ENCODE assay signal across 25 cellular contexts in the genomic region with DNA sequence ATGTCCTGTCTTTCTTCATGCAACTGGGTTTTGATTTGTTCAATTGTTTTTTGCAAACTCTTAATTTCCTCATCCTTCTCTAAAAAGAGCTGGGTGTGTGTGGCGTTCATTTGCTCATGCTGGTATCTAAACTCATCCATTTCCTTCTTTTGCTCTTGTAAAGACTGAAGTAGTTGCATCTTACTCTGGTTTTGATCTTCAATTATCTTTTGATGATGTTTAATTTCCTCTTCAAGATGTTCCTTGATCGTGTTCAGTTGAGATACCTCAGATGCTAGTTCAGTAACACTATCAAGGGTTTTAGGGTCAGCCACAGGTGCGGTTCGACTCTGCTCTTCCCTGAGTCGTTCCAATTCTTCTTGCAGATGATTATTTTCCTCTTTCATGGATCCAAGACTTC. TPM values are rescaled to one million over a fixed set of nuclear protein-coding genes. Genes with fewer than 3 reads are reported as not detected.
DNase-seq lines count a peak whose midpoint lies in the region; ATAC-seq, FAIRE-seq and TF ChIP-seq lines count a peak whose summit lies in the region.
"Had no signal": no experiment of that assay in that cellular context is flagged by ENCODE, and none has a peak within 500 bp of the region (broad histone marks: within the 10 kb centered on the region; RNA-seq: fewer than 3 reads in every experiment).

No MANE protein-coding gene starts in this region.

- no peak for DNase-seq in activated naive CD4-positive, alpha-beta T cell treated with anti-CD3 and anti-CD28 coated beads for 36 hours
- DNase-seq in activated naive CD4-positive, alpha-beta T cell treated with anti-CD3 and anti-CD28 coated beads, Interleukin-2, amount 10 ng/mL, durations not matched to agents 7 days and 5 days, result no peak
- DNase-seq in CD8-positive, alpha-beta T cell, result no peak
- DNase-seq in activated CD4-positive, alpha-beta memory T cell treated with anti-CD3 and anti-CD28 coated beads for 36 hours, result no peak
- DNase-seq in keratinocyte (ENCODE audit: low read depth, low spot score), result no peak
- DNase-seq: activated CD4-positive, alpha-beta T cell treated with anti-CD3 and anti-CD28 coated beads for 48 hours; activated effector memory CD4-positive, alpha-beta T cell treated with anti-CD3 and anti-CD28 coated beads, Interleukin-2, amount 50 U/mL, for 16 hours; body of pancreas; foreskin melanocyte; HCEC 1CT; heart left ventricle; islet precursor cell; left ventricle myocardium inferior; posterior cingulate gyrus; right cardiac atrium; SHP77 treated with DMSO at 0.1 percent for 48 hours; spleen; stimulated activated CD8-positive, alpha-beta memory T cell treated with anti-CD3 and anti-CD28 coated beads, Interleukin-4, amount 100 ng/mL, for 48 hours; T-helper 9 cell; transverse colon had no signal

- H3K36me3 ChIP-seq in CD8-positive, alpha-beta T cell (ENCODE audit: insufficient read depth, low read length), result peaks cover 12% of the 10 kb centered on the region
- peaks cover 0 to 7% of the 10 kb centered on the region in 2 experiments for H3K36me3 ChIP-seq in keratinocyte (ENCODE audit: control insufficient read depth in 2 of 2, extremely low read depth in 1 of 2, insufficient read depth in 2 of 2, low read length in 2 of 2)

- H3K9me3 ChIP-seq in CD8-positive, alpha-beta T cell (ENCODE audit: low read length), result no peaks in the 10 kb centered on the region
- H3K9me3 ChIP-seq in keratinocyte (ENCODE audit: control insufficient read depth, low read depth, low read length), result no peaks in the 10 kb centered on the region
- H3K9me3 ChIP-seq: BLaER1 treated with 17β-estradiol and CSF1 and Interleukin-3, amounts not matched to agents 10 nM and 100 nM; body of pancreas; heart left ventricle; left ventricle myocardium inferior; spleen; transverse colon had no signal

- no peak overlapping the region for H2AFZ ChIP-seq in keratinocyte (ENCODE audit: control insufficient read depth, low read length)

- ATAC-seq in CD8-positive, alpha-beta T cell, result peak; percentile 67
- no peak for ATAC-seq in HG03095 (IDR thresholded peaks at IDR 0.05; ENCODE audit: unreplicated experiment)
- ATAC-seq in HG02973 (IDR thresholded peaks at IDR 0.05; ENCODE audit: unreplicated experiment), result no peak
- ATAC-seq: body of pancreas, heart left ventricle, right cardiac atrium had no signal

- H3K27me3 Mint-ChIP-seq in activated naive CD4-positive, alpha-beta T cell treated with anti-CD3 and anti-CD28 coated beads for 36 hours (ENCODE audit: low read depth), result no peaks in the 10 kb centered on the region
- no peaks in the 10 kb centered on the region for H3K27me3 Mint-ChIP-seq in activated naive CD4-positive, alpha-beta T cell treated with anti-CD3 and anti-CD28 coated beads, Interleukin-2, amount 10 ng/mL, durations not matched to agents 7 days and 5 days
- no peaks in the 10 kb centered on the region for H3K27me3 Mint-ChIP-seq in CD8-positive, alpha-beta T cell (ENCODE audit: low read depth)
- H3K27me3 Mint-ChIP-seq in activated CD4-positive, alpha-beta memory T cell treated with anti-CD3 and anti-CD28 coated beads for 36 hours, result no peaks in the 10 kb centered on the region

- H4K20me1 ChIP-seq in keratinocyte (ENCODE audit: control insufficient read depth, extremely low read depth, insufficient read depth, low read length), result no peaks in the 10 kb centered on the region

- peaks cover 30% of the 10 kb centered on the region for H3K36me3 Mint-ChIP-seq in activated naive CD4-positive, alpha-beta T cell treated with anti-CD3 and anti-CD28 coated beads for 36 hours (ENCODE audit: low read depth)
- peaks cover 53% of the 10 kb centered on the region for H3K36me3 Mint-ChIP-seq in activated naive CD4-positive, alpha-beta T cell treated with anti-CD3 and anti-CD28 coated beads, Interleukin-2, amount 10 ng/mL, durations not matched to agents 7 days and 5 days
- peaks cover 41% of the 10 kb centered on the region for H3K36me3 Mint-ChIP-seq in CD8-positive, alpha-beta T cell
- peaks cover 39% of the 10 kb centered on the region for H3K36me3 Mint-ChIP-seq in activated CD4-positive, alpha-beta memory T cell treated with anti-CD3 and anti-CD28 coated beads for 36 hours

- CTCF ChIA-PET in activated naive CD4-positive, alpha-beta T cell treated with anti-CD3 and anti-CD28 coated beads for 36 hours (lab: Charles Lee), result interaction anchor here (2.3 kb wide), 1 partner anchor 8 kb away, joined by 17 read pairs; no protein-coding TSS in a partner anchor
- CTCF ChIA-PET in activated naive CD4-positive, alpha-beta T cell treated with anti-CD3 and anti-CD28 coated beads, Interleukin-2, amount 10 ng/mL, durations not matched to agents 7 days and 5 days (lab: Charles Lee), result interaction anchor here (0.9 to 2.5 kb wide), 3 partner anchors 8 to 102 kb away, joined by 3 to 7 read pairs (median 4); partner anchors contain the start of gene ATXN3
- CTCF ChIA-PET in CD8-positive, alpha-beta T cell (lab: Charles Lee), result interaction anchor here (1.3 to 2.6 kb wide), 3 partner anchors 8 to 35 kb away, joined by 3 to 17 read pairs (median 3); partner anchors contain the start of gene TRIP11
- CTCF ChIA-PET in activated CD4-positive, alpha-beta memory T cell treated with anti-CD3 and anti-CD28 coated beads for 36 hours (lab: Charles Lee), result interaction anchor here (1.1 to 2.3 kb wide), 5 partner anchors 8 to 101 kb away, joined by 3 to 9 read pairs (median 7); partner anchors contain the start of genes ATXN3 and TRIP11

- dilution Hi-C loops in keratinocyte (cut with MboI; ENCODE audit: extremely low pct_ligation_motif_present, low sequenced_read_pairs), result no loop called here

- no peaks in the 10 kb centered on the region for H3K79me2 ChIP-seq in keratinocyte (ENCODE audit: control insufficient read depth, insufficient read depth, low read length)

- H3K27ac Mint-ChIP-seq in activated naive CD4-positive, alpha-beta T cell treated with anti-CD3 and anti-CD28 coated beads for 36 hours, result peak overlapping the region; percentile 28
- no peak overlapping the region for H3K27ac Mint-ChIP-seq in activated naive CD4-positive, alpha-beta T cell treated with anti-CD3 and anti-CD28 coated beads, Interleukin-2, amount 10 ng/mL, durations not matched to agents 7 days and 5 days
- H3K27ac Mint-ChIP-seq in CD8-positive, alpha-beta T cell, result peak overlapping the region; percentile 88
- H3K27ac Mint-ChIP-seq in activated CD4-positive, alpha-beta memory T cell treated with anti-CD3 and anti-CD28 coated beads for 36 hours, result peak overlapping the region; percentile 36

- TF ChIP-seq CTCF in CD8-positive, alpha-beta T cell (IDR thresholded peaks at IDR 0.05), result no peak
- no peak for TF ChIP-seq CTCF in keratinocyte (optimal IDR thresholded peaks at IDR 0.05 in 1 of 3, IDR thresholded peaks at IDR 0.05 in 1 of 3, conservative IDR thresholded peaks at IDR 0.05 in 1 of 3; ENCODE audit: extremely low read depth in 1 of 3, insufficient read depth in 2 of 3, low read length in 3 of 3)

- H3K4me3 ChIP-seq in CD8-positive, alpha-beta T cell (ENCODE audit: low read depth, low read length), result no peak overlapping the region
- no peak overlapping the region for H3K4me3 ChIP-seq in keratinocyte (ENCODE audit: control insufficient read depth in 2 of 3, extremely low read depth in 1 of 3, insufficient read depth in 2 of 3, low read depth in 1 of 3, low read length in 3 of 3)
- H3K4me3 ChIP-seq: BLaER1 treated with 17β-estradiol and CSF1 and Interleukin-3, amounts not matched to agents 10 nM and 100 nM; body of pancreas; heart left ventricle; left ventricle myocardium inferior; spleen; transverse colon had no signal

- no peak overlapping the region for H3K4me2 ChIP-seq in keratinocyte (ENCODE audit: control insufficient read depth, extremely low read depth, insufficient read depth, low read depth, low read length)
- H3K4me2 ChIP-seq: BLaER1 treated with 17β-estradiol and CSF1 and Interleukin-3, amounts not matched to agents 10 nM and 100 nM had no signal

- peak overlapping the region; percentile 27 for H3K4me3 Mint-ChIP-seq in activated naive CD4-positive, alpha-beta T cell treated with anti-CD3 and anti-CD28 coated beads for 36 hours
- no peak overlapping the region for H3K4me3 Mint-ChIP-seq in activated naive CD4-positive, alpha-beta T cell treated with anti-CD3 and anti-CD28 coated beads, Interleukin-2, amount 10 ng/mL, durations not matched to agents 7 days and 5 days
- H3K4me3 Mint-ChIP-seq in CD8-positive, alpha-beta T cell, result peak overlapping the region; percentile 56
- H3K4me3 Mint-ChIP-seq in activated CD4-positive, alpha-beta memory T cell treated with anti-CD3 and anti-CD28 coated beads for 36 hours, result peak overlapping the region; percentile 15

- no peak overlapping the region for H3K9ac ChIP-seq in keratinocyte (ENCODE audit: control insufficient read depth, extremely low read depth, insufficient read depth, low read length)
- H3K9ac ChIP-seq: BLaER1 treated with 17β-estradiol and CSF1 and Interleukin-3, amounts not matched to agents 10 nM and 100 nM had no signal

- no peaks in the 10 kb centered on the region for H3K27me3 ChIP-seq in CD8-positive, alpha-beta T cell (ENCODE audit: insufficient read depth, low read length)
- H3K27me3 ChIP-seq in keratinocyte (ENCODE audit: control insufficient read depth, extremely low read depth, insufficient read depth, low read length), result no peaks in the 10 kb centered on the region
- H3K27me3 ChIP-seq: BLaER1 treated with 17β-estradiol and CSF1 and Interleukin-3, amounts not matched to agents 10 nM and 100 nM; body of pancreas; heart left ventricle; spleen; transverse colon had no signal

- peak overlapping the region; percentile 1 for H3K27ac ChIP-seq in CD8-positive, alpha-beta T cell (ENCODE audit: low read depth, low read length)
- no peak overlapping the region for H3K27ac ChIP-seq in keratinocyte (ENCODE audit: control insufficient read depth, insufficient read depth, low read length)
- H3K27ac ChIP-seq: BLaER1 treated with 17β-estradiol and CSF1 and Interleukin-3, amounts not matched to agents 10 nM and 100 nM; body of pancreas; heart left ventricle; left ventricle myocardium inferior; spleen; transverse colon had no signal

- peak; percentile 26 for FAIRE-seq in keratinocyte (lab: Jason Lieb, UNC)
- FAIRE-seq: endometrium, RCC 7860 had no signal

- POLR2A ChIA-PET in CD8-positive, alpha-beta T cell (lab: Charles Lee), result interaction anchor here (1.3 to 2.6 kb wide), 2 partner anchors 8 to 35 kb away, joined by 6 to 12 read pairs; partner anchors contain the start of gene TRIP11
- POLR2A ChIA-PET in activated CD4-positive, alpha-beta memory T cell treated with anti-CD3 and anti-CD28 coated beads for 36 hours (lab: Charles Lee), result interaction anchor here (1.3 kb wide), 1 partner anchor 8 kb away, joined by 4 read pairs; no protein-coding TSS in a partner anchor

- peaks cover 38% of the 10 kb centered on the region for H3K4me1 ChIP-seq in CD8-positive, alpha-beta T cell (ENCODE audit: insufficient read depth, low read length)
- H3K4me1 ChIP-seq in keratinocyte (ENCODE audit: control insufficient read depth, extremely low read depth, insufficient read depth, low read length), result peaks cover 8% of the 10 kb centered on the region
- H3K4me1 ChIP-seq: BLaER1 treated with 17β-estradiol and CSF1 and Interleukin-3, amounts not matched to agents 10 nM and 100 nM; body of pancreas; left ventricle myocardium inferior; transverse colon had no signal

- intact Hi-C loops in activated naive CD4-positive, alpha-beta T cell treated with anti-CD3 and anti-CD28 coated beads for 36 hours (cut with micrococcal nuclease), result loop anchor here (10.0 kb wide), 1 partner anchor 510 kb away; no protein-coding TSS in a partner anchor
- intact Hi-C loops in CD8-positive, alpha-beta T cell (cut with DNase I, micrococcal nuclease), result no loop called here
- intact Hi-C loops in activated CD4-positive, alpha-beta memory T cell treated with anti-CD3 and anti-CD28 coated beads for 36 hours (cut with micrococcal nuclease), result no loop called here

- H3K9me3 Mint-ChIP-seq in activated naive CD4-positive, alpha-beta T cell treated with anti-CD3 and anti-CD28 coated beads for 36 hours, result no peaks in the 10 kb centered on the region
- no peaks in the 10 kb centered on the region for H3K9me3 Mint-ChIP-seq in activated naive CD4-positive, alpha-beta T cell treated with anti-CD3 and anti-CD28 coated beads, Interleukin-2, amount 10 ng/mL, durations not matched to agents 7 days and 5 days
- no peaks in the 10 kb centered on the region for H3K9me3 Mint-ChIP-seq in CD8-positive, alpha-beta T cell
- no peaks in the 10 kb centered on the region for H3K9me3 Mint-ChIP-seq in activated CD4-positive, alpha-beta memory T cell treated with anti-CD3 and anti-CD28 coated beads for 36 hours

- H3K9me1 ChIP-seq in keratinocyte (ENCODE audit: control insufficient read depth, extremely low read depth, insufficient read depth, low read length), result no peaks in the 10 kb centered on the region

- peaks cover 39% of the 10 kb centered on the region for H3K4me1 Mint-ChIP-seq in activated naive CD4-positive, alpha-beta T cell treated with anti-CD3 and anti-CD28 coated beads for 36 hours (ENCODE audit: low read depth)
- H3K4me1 Mint-ChIP-seq in activated naive CD4-positive, alpha-beta T cell treated with anti-CD3 and anti-CD28 coated beads, Interleukin-2, amount 10 ng/mL, durations not matched to agents 7 days and 5 days, result peaks cover 28% of the 10 kb centered on the region
- H3K4me1 Mint-ChIP-seq in CD8-positive, alpha-beta T cell (ENCODE audit: low read depth), result peaks cover 40% of the 10 kb centered on the region
- H3K4me1 Mint-ChIP-seq in activated CD4-positive, alpha-beta memory T cell treated with anti-CD3 and anti-CD28 coated beads for 36 hours (ENCODE audit: low read depth), result peaks cover 38% of the 10 kb centered on the region

RNA-seq across cellular contexts. Expression of gene TRIP11, which starts 34.8 kb away (rescaled TPM):
- total RNA-seq in activated naive CD4-positive, alpha-beta T cell treated with anti-CD3 and anti-CD28 coated beads for 36 hours, result 10 to 100 TPM; 22.7 to 26.1 TPM
- total RNA-seq in CD8-positive, alpha-beta T cell, result 10 to 100 TPM; 25.3 to 26.5 TPM
- 10 to 100 TPM; 35.9 to 37.0 TPM for total RNA-seq in activated CD4-positive, alpha-beta memory T cell treated with anti-CD3 and anti-CD28 coated beads for 36 hours
- polyA plus RNA-seq in keratinocyte, result 15.9 to 25.3 TPM (median 20.7 TPM) in 3 replicates
- polyA plus RNA-seq in keratinocyte (2011; ENCODE audit: low read depth), result 57.6 TPM
- 5.7 and 16.6 TPM in 2 replicates for polyA plus RNA-seq in keratinocyte (2011; cell fraction: cytosol; rRNA removed)
- polyA plus RNA-seq in keratinocyte (2011; cell fraction: nucleus; rRNA removed), result 21.8 and 24.7 TPM in 2 replicates
- polyA plus RNA-seq in keratinocyte (2012; ENCODE audit: low replicate concordance), result 15.1 and 20.6 TPM in 2 replicates
- polyA minus RNA-seq in keratinocyte, result 48.1 to 68.1 TPM (median 67.7 TPM) in 3 replicates
- 20.0 TPM for polyA minus RNA-seq in keratinocyte (2011; cell fraction: cytosol; rRNA and poly(A)+ RNA removed)
- polyA minus RNA-seq in keratinocyte (2011; cell fraction: nucleus; rRNA and poly(A)+ RNA removed), result 32.7 and 73.4 TPM in 2 replicates

RNA-seq across cellular contexts. Expression of gene FBLN5, which starts 57.5 kb away (rescaled TPM):
- 1 to 10 TPM; 1.2 to 1.6 TPM for total RNA-seq in activated naive CD4-positive, alpha-beta T cell treated with anti-CD3 and anti-CD28 coated beads for 36 hours
- total RNA-seq in CD8-positive, alpha-beta T cell, result 1 to 10 TPM; 1.4 TPM
- 1 to 10 TPM; 1.9 TPM for total RNA-seq in activated CD4-positive, alpha-beta memory T cell treated with anti-CD3 and anti-CD28 coated beads for 36 hours
- 0.10 to 0.31 TPM (median 0.27 TPM) in 3 replicates for polyA plus RNA-seq in keratinocyte
- not detected for polyA plus RNA-seq in keratinocyte (2011; ENCODE audit: low read depth)
- 0.27 and 0.47 TPM in 2 replicates for polyA plus RNA-seq in keratinocyte (2011; cell fraction: cytosol; rRNA removed)
- polyA plus RNA-seq in keratinocyte (2011; cell fraction: nucleus; rRNA removed), result 0.46 and 0.89 TPM in 2 replicates
- 0.68 TPM in 1 of 2 replicates, not detected in the other for polyA plus RNA-seq in keratinocyte (2012; ENCODE audit: low replicate concordance)
- polyA minus RNA-seq in keratinocyte, result 0.61 to 2.8 TPM in 2 of 3 replicates, not detected in the other
- not detected for polyA minus RNA-seq in keratinocyte (2011; cell fraction: cytosol; rRNA and poly(A)+ RNA removed)
- polyA minus RNA-seq in keratinocyte (2011; cell fraction: nucleus; rRNA and poly(A)+ RNA removed), result 0.54 TPM in 1 of 2 replicates, not detected in the other
